18 cellular contexts compared by ENCODE assay signal in genomic region chr2:109295070-109295780, GRCh38.
"Had no signal": no experiment of that assay in that cellular context is flagged by ENCODE, and none has a peak within 500 bp of the region (broad histone marks: within the 10 kb centered on the region; RNA-seq: fewer than 3 reads in every experiment).

No MANE protein-coding gene starts in this region.

- H3K9me3 ChIP-seq: ascending aorta, colonic mucosa, ovary, psoas muscle had no signal

- H3K27me3 ChIP-seq: ascending aorta, colonic mucosa, ovary, tibial nerve had no signal

- H3K4me1 ChIP-seq: colonic mucosa had no signal

- DNase-seq: activated CD4-positive, alpha-beta T cell treated with anti-CD3 and anti-CD28 coated beads, Interleukin-2, amount 10 ng/mL, durations not matched to agents 24 days and 14 days; activated CD8-positive, alpha-beta T cell treated with anti-CD3 and anti-CD28 coated beads for 36 hours; activated naive CD4-positive, alpha-beta T cell treated with anti-CD3 and anti-CD28 coated beads for 36 hours; activated T-cell treated with anti-CD3 and anti-CD28 coated beads, Interleukin-2, amount 50 U/mL, for 24 hours; colonic mucosa; head of caudate nucleus; mammary epithelial cell; ovary; psoas muscle; right cardiac atrium; stimulated activated CD4-positive, alpha-beta T cell treated with anti-CD3 and anti-CD28 coated beads, Interleukin-2, amount 100 ng/mL, for 48 hours had no signal

- H3K9me3 Mint-ChIP-seq: activated CD4-positive, alpha-beta T cell treated with anti-CD3 and anti-CD28 coated beads, Interleukin-2, amount 10 ng/mL, durations not matched to agents 24 days and 14 days; activated CD8-positive, alpha-beta T cell treated with anti-CD3 and anti-CD28 coated beads for 36 hours; activated naive CD4-positive, alpha-beta T cell treated with anti-CD3 and anti-CD28 coated beads for 36 hours; central memory CD8-positive, alpha-beta T cell; neural crest cell had no signal

- H3K4me3 ChIP-seq: ascending aorta, colonic mucosa, ovary, psoas muscle, skin epidermis, tibial nerve had no signal

- ATAC-seq: activated CD8-positive, alpha-beta T cell treated with anti-CD3 and anti-CD28 coated beads for 36 hours; left lobe of liver; psoas muscle; right cardiac atrium had no signal

- H3K4me3 Mint-ChIP-seq: activated CD4-positive, alpha-beta T cell treated with anti-CD3 and anti-CD28 coated beads, Interleukin-2, amount 10 ng/mL, durations not matched to agents 24 days and 14 days; activated CD8-positive, alpha-beta T cell treated with anti-CD3 and anti-CD28 coated beads for 36 hours; activated naive CD4-positive, alpha-beta T cell treated with anti-CD3 and anti-CD28 coated beads for 36 hours; activated T-cell treated with anti-CD3 and anti-CD28 coated beads, Interleukin-2, amount 50 U/mL, for 24 hours; central memory CD8-positive, alpha-beta T cell; neural crest cell; stimulated activated naive CD8-positive, alpha-beta T cell treated with anti-CD3 and anti-CD28 coated beads, Interleukin-15, Interleukin-2, amounts not matched to agents 100 ng/mL and 50 ng/mL, for 24 hours had no signal

- H3K27ac ChIP-seq: ascending aorta, colonic mucosa, ovary, psoas muscle, skin epidermis, tibial nerve had no signal

- H3K4me1 Mint-ChIP-seq: central memory CD8-positive, alpha-beta T cell; neural crest cell had no signal

- H3K36me3 ChIP-seq: ascending aorta, colonic mucosa, ovary, tibial nerve had no signal

- H3K27ac Mint-ChIP-seq: activated CD4-positive, alpha-beta T cell treated with anti-CD3 and anti-CD28 coated beads, Interleukin-2, amount 10 ng/mL, durations not matched to agents 24 days and 14 days; activated CD8-positive, alpha-beta T cell treated with anti-CD3 and anti-CD28 coated beads for 36 hours; activated naive CD4-positive, alpha-beta T cell treated with anti-CD3 and anti-CD28 coated beads for 36 hours; activated T-cell treated with anti-CD3 and anti-CD28 coated beads, Interleukin-2, amount 50 U/mL, for 24 hours; stimulated activated naive CD8-positive, alpha-beta T cell treated with anti-CD3 and anti-CD28 coated beads, Interleukin-15, Interleukin-2, amounts not matched to agents 100 ng/mL and 50 ng/mL, for 24 hours had no signal

- H3K27me3 Mint-ChIP-seq: activated CD8-positive, alpha-beta T cell treated with anti-CD3 and anti-CD28 coated beads for 36 hours; activated T-cell treated with anti-CD3 and anti-CD28 coated beads, Interleukin-2, amount 50 U/mL, for 24 hours; stimulated activated naive CD8-positive, alpha-beta T cell treated with anti-CD3 and anti-CD28 coated beads, Interleukin-15, Interleukin-2, amounts not matched to agents 100 ng/mL and 50 ng/mL, for 24 hours had no signal
